In genomic region chr3:36701249-36701572, GRCh38 we compare ENCODE assay signal across 2 cellular contexts.
TF ChIP-seq lines count a peak whose summit lies in the region.

No MANE protein-coding gene starts in this region.

TF ChIP-seq in A549, 52 proteins besides CTCF, POLR2A, EP300 and RAD21 (continued from another document):
- TF ChIP-seq RNF2 (IDR thresholded peaks at IDR 0.05; ENCODE audit: borderline replicate concordance, low read depth), result no peak
- no peak for TF ChIP-seq JUN (IDR thresholded peaks at IDR 0.05)
- TF ChIP-seq NR3C1 (IDR thresholded peaks at IDR 0.05), result no peak
- TF ChIP-seq HOXA7 (CRISPR knock-in tag; IDR thresholded peaks at IDR 0.05), result no peak

TF ChIP-seq in IMR-90, 13 proteins besides CTCF, POLR2A, EP300 and RAD21:
- TF ChIP-seq MXI1 (IDR thresholded peaks at IDR 0.05; ENCODE audit: borderline replicate concordance, low read depth, low read length), result no peak
- TF ChIP-seq MAFK (IDR thresholded peaks at IDR 0.05; ENCODE audit: low read depth, low read length), result no peak
- TF ChIP-seq, protein P1, sequence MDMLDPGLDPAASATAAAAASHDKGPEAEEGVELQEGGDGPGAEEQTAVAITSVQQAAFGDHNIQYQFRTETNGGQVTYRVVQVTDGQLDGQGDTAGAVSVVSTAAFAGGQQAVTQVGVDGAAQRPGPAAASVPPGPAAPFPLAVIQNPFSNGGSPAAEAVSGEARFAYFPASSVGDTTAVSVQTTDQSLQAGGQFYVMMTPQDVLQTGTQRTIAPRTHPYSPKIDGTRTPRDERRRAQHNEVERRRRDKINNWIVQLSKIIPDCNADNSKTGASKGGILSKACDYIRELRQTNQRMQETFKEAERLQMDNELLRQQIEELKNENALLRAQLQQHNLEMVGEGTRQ (IDR thresholded peaks at IDR 0.05; ENCODE audit: low read depth, low read length), result no peak
- TF ChIP-seq RCOR1 (IDR thresholded peaks at IDR 0.05; ENCODE audit: insufficient replicate concordance, low read length), result no peak
- TF ChIP-seq RFX5 (IDR thresholded peaks at IDR 0.05; ENCODE audit: low read depth, low read length), result no peak
- no peak for TF ChIP-seq CHD1 (IDR thresholded peaks at IDR 0.05; ENCODE audit: low read depth, low read length)
- TF ChIP-seq CEBPB (IDR thresholded peaks at IDR 0.05; ENCODE audit: low read depth, low read length), result no peak
- TF ChIP-seq FOS (IDR thresholded peaks at IDR 0.05; ENCODE audit: low read depth, low read length), result no peak
- no peak for TF ChIP-seq BHLHE40 (IDR thresholded peaks at IDR 0.05; ENCODE audit: low read depth, low read length)
- TF ChIP-seq MAZ (IDR thresholded peaks at IDR 0.05; ENCODE audit: borderline replicate concordance, low read depth, low read length), result no peak
- TF ChIP-seq ELK1 (IDR thresholded peaks at IDR 0.05; ENCODE audit: borderline replicate concordance, low read depth, low read length), result no peak
- no peak for TF ChIP-seq SMC3 (IDR thresholded peaks at IDR 0.05; ENCODE audit: low read depth, low read length)
- no peak for TF ChIP-seq NFE2L2 (IDR thresholded peaks at IDR 0.05; ENCODE audit: low read depth, low read length)
